ENCODE assay signal across 1 cellular context in genomic region chr11:43917851-43918250, GRCh38.
TF ChIP-seq lines count a peak whose summit lies in the region.

No MANE protein-coding gene starts in this region.

TF ChIP-seq in SK-N-SH, 30 proteins besides CTCF, POLR2A, EP300 and RAD21 (continued from another document):
- TF ChIP-seq, protein P1, sequence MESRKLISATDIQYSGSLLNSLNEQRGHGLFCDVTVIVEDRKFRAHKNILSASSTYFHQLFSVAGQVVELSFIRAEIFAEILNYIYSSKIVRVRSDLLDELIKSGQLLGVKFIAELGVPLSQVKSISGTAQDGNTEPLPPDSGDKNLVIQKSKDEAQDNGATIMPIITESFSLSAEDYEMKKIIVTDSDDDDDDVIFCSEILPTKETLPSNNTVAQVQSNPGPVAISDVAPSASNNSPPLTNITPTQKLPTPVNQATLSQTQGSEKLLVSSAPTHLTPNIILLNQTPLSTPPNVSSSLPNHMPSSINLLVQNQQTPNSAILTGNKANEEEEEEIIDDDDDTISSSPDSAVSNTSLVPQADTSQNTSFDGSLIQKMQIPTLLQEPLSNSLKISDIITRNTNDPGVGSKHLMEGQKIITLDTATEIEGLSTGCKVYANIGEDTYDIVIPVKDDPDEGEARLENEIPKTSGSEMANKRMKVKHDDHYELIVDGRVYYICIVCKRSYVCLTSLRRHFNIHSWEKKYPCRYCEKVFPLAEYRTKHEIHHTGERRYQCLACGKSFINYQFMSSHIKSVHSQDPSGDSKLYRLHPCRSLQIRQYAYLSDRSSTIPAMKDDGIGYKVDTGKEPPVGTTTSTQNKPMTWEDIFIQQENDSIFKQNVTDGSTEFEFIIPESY (IDR thresholded peaks at IDR 0.05; ENCODE audit: borderline replicate concordance, low read depth) = no peak
- no peak for TF ChIP-seq JUND (IDR thresholded peaks at IDR 0.05)
- no peak for TF ChIP-seq CHD2 (IDR thresholded peaks at IDR 0.05; ENCODE audit: low read length, partially characterized antibody)
- TF ChIP-seq MXI1 (IDR thresholded peaks at IDR 0.05; ENCODE audit: low read depth, low read length) = no peak
- TF ChIP-seq FOXJ3 (CRISPR knock-in tag; IDR thresholded peaks at IDR 0.05) = no peak
- TF ChIP-seq NFIC (IDR thresholded peaks at IDR 0.05; ENCODE audit: borderline replicate concordance) = no peak
- TF ChIP-seq YY1 (IDR thresholded peaks at IDR 0.05; ENCODE audit: low read depth) = no peak
- no peak for TF ChIP-seq POLR2AphosphoS5 (IDR thresholded peaks at IDR 0.05; ENCODE audit: low read depth, low read length)
- TF ChIP-seq SIN3A (IDR thresholded peaks at IDR 0.05; ENCODE audit: borderline replicate concordance, low read depth, low read length) = no peak
- TF ChIP-seq TAF1 (IDR thresholded peaks at IDR 0.05; ENCODE audit: borderline replicate concordance, low read depth, low read length) = no peak
- TF ChIP-seq, protein P2, sequence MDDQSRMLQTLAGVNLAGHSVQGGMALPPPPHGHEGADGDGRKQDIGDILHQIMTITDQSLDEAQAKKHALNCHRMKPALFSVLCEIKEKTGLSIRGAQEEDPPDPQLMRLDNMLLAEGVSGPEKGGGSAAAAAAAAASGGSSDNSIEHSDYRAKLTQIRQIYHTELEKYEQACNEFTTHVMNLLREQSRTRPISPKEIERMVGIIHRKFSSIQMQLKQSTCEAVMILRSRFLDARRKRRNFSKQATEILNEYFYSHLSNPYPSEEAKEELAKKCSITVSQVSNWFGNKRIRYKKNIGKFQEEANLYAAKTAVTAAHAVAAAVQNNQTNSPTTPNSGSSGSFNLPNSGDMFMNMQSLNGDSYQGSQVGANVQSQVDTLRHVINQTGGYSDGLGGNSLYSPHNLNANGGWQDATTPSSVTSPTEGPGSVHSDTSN (IDR thresholded peaks at IDR 0.05) = no peak
- TF ChIP-seq FOSL2 (IDR thresholded peaks at IDR 0.05; ENCODE audit: borderline replicate concordance, low read depth) = no peak
- no peak for TF ChIP-seq USF2 (IDR thresholded peaks at IDR 0.05; ENCODE audit: borderline replicate concordance, low read depth, low read length)
- no peak for TF ChIP-seq RXRA (IDR thresholded peaks at IDR 0.05; ENCODE audit: borderline replicate concordance, low read depth)
- TF ChIP-seq, protein P3, sequence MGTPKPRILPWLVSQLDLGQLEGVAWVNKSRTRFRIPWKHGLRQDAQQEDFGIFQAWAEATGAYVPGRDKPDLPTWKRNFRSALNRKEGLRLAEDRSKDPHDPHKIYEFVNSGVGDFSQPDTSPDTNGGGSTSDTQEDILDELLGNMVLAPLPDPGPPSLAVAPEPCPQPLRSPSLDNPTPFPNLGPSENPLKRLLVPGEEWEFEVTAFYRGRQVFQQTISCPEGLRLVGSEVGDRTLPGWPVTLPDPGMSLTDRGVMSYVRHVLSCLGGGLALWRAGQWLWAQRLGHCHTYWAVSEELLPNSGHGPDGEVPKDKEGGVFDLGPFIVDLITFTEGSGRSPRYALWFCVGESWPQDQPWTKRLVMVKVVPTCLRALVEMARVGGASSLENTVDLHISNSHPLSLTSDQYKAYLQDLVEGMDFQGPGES (IDR thresholded peaks at IDR 0.05; ENCODE audit: low read depth, low read length) = no peak
TF ChIP-seq in SK-N-SH: peak in this region for 0.
